8 cellular contexts compared by ENCODE assay signal in the genomic region with DNA sequence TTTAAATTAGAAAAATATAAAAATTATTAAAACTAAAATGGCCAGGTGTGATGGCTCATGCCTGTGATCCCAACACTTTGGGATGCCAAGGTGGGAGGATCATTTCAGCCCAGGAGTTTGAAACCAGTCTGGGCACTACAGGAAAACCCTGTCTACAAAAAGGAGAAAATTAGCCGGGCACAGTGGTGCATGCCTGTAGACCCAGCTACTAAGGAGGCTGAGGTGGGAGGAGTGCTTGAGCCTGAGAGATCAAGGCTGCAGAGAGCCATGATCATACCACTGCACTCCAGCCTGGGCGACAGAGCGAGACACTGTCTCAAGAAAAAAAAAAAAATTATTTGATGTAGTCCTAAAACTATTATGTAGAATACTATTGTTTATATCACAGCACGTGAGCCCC. TPM values are rescaled to one million over a fixed set of nuclear protein-coding genes. Genes with fewer than 3 reads are reported as not detected.
DNase-seq lines count a peak whose midpoint lies in the region; ATAC-seq, FAIRE-seq and TF ChIP-seq lines count a peak whose summit lies in the region.
"Not testable (repeated sequence)": the region's sequence is repeated elsewhere in the genome, so short reads cannot be mapped to it uniquely, and the experiment has no call there.
"Had no signal": no experiment of that assay in that cellular context is flagged by ENCODE, and none has a peak within 500 bp of the region (broad histone marks: within the 10 kb centered on the region; RNA-seq: fewer than 3 reads in every experiment).

No MANE protein-coding gene starts in this region.

- H3K9me2 ChIP-seq in Loucy (replicated peaks; ENCODE audit: low read depth, low read length), result not testable (repeated sequence)

- not testable (repeated sequence) for H3F3A ChIP-seq in Loucy (ENCODE audit: low read depth)

- not testable (repeated sequence) for H3K36me3 Mint-ChIP-seq in activated CD4-positive, alpha-beta T cell treated with anti-CD3 and anti-CD28 coated beads, Interleukin-2, amount 10 ng/mL, durations not matched to agents 7 days and 5 days (ENCODE audit: low read depth); osteocyte (ENCODE audit: unreplicated experiment)

- peak overlapping the region; percentile 15 for H3K4me2 ChIP-seq in Loucy (ENCODE audit: low read depth, low read length, poor library complexity, severe bottlenecking)
- H3K4me2 ChIP-seq in K562 (ENCODE audit: insufficient read depth, low read length), result not testable (repeated sequence)

- not testable (repeated sequence) for TF ChIP-seq CTCF in Loucy (conservative IDR thresholded peaks at IDR 0.05; ENCODE audit: low read length); K562 (IDR thresholded peaks at IDR 0.05 in 2 of 3, conservative IDR thresholded peaks at IDR 0.05 in 1 of 3; ENCODE audit: insufficient read depth in 2 of 3, low read depth in 1 of 3, low read length in 3 of 3); osteocyte (IDR thresholded peaks at IDR 0.05); vagina (IDR thresholded peaks at IDR 0.05)

- WGBS in K562 (ENCODE audit: insufficient coverage, low coverage, missing lambda C conversion rate), result 66% methylated on average over 4 of the region's 4 CpGs

- H3K4me3 ChIP-seq in Loucy (ENCODE audit: low read length, poor library complexity, severe bottlenecking); K562; vagina: not testable (repeated sequence)

- not testable (repeated sequence) for TF ChIP-seq RAD21 in K562 (CRISPR knock-in tag; conservative IDR thresholded peaks at IDR 0.05 in 1 of 2, IDR thresholded peaks at IDR 0.05 in 1 of 2)

- H3K27ac Mint-ChIP-seq in activated CD4-positive, alpha-beta T cell treated with anti-CD3 and anti-CD28 coated beads, Interleukin-2, amount 10 ng/mL, durations not matched to agents 7 days and 5 days; osteocyte (ENCODE audit: unreplicated experiment): not testable (repeated sequence)

- intact Hi-C loops in K562 (cut with micrococcal nuclease), result loop anchor here (5.0 kb wide), 2 partner anchors 92 to 167 kb away; partner anchors contain the start of gene NECAP2
- intact Hi-C loops in cardiac septum (cut with DNase I); vagina (cut with DNase I): not testable (repeated sequence)

- not testable (repeated sequence) for H2AFZ ChIP-seq in Loucy (ENCODE audit: low read length); K562 (ENCODE audit: low read depth, low read length)

- H3K9me3 Mint-ChIP-seq in activated CD4-positive, alpha-beta T cell treated with anti-CD3 and anti-CD28 coated beads, Interleukin-2, amount 10 ng/mL, durations not matched to agents 7 days and 5 days; osteocyte (ENCODE audit: unreplicated experiment): not testable (repeated sequence)

- CTCF ChIA-PET in activated CD4-positive, alpha-beta T cell treated with anti-CD3 and anti-CD28 coated beads, Interleukin-2, amount 10 ng/mL, durations not matched to agents 7 days and 5 days (lab: Charles Lee), result interaction anchor here (0.8 to 2.1 kb wide), 4 partner anchors 8 to 26 kb away, joined by 3 to 8 read pairs (median 6); no protein-coding TSS in a partner anchor
- CTCF ChIA-PET in K562 (lab: Yijun Ruan, JAX; ENCODE audit: low intra/inter-chr PET ratio), result not testable (repeated sequence)

- H3K4me1 Mint-ChIP-seq in activated CD4-positive, alpha-beta T cell treated with anti-CD3 and anti-CD28 coated beads, Interleukin-2, amount 10 ng/mL, durations not matched to agents 7 days and 5 days; osteocyte (ENCODE audit: unreplicated experiment): not testable (repeated sequence)

- not testable (repeated sequence) for BruUV-seq in K562 (replicated peaks; lab: Mats Ljungman, UMichigan)

- not testable (repeated sequence) for TF ChIP-seq POLR2A in K562 (conservative IDR thresholded peaks at IDR 0.05); vagina (IDR thresholded peaks at IDR 0.05)

- H3K36me3 ChIP-seq in Loucy (ENCODE audit: insufficient read depth, low read length), result peaks cover 30% of the 10 kb centered on the region; the same call in 1 of the 2 replicates
- peaks cover 25% of the 10 kb centered on the region; the same call in 1 of the 3 replicates for H3K36me3 ChIP-seq in K562 (ENCODE audit: control insufficient read depth, insufficient read depth, low read length)
- peaks cover 0 to 37% of the 10 kb centered on the region in 2 donors for H3K36me3 ChIP-seq in vagina

- H3K9me3 ChIP-seq in Loucy (ENCODE audit: insufficient read depth, low read depth, low read length); K562 (replicated peaks; ENCODE audit: control insufficient read depth, insufficient read depth, low read depth, low read length); vagina: not testable (repeated sequence)

- H3K27me3 Mint-ChIP-seq in activated CD4-positive, alpha-beta T cell treated with anti-CD3 and anti-CD28 coated beads, Interleukin-2, amount 10 ng/mL, durations not matched to agents 7 days and 5 days; osteocyte (ENCODE audit: unreplicated experiment): not testable (repeated sequence)

- not testable (repeated sequence) for H3K27me3 ChIP-seq in Loucy (ENCODE audit: insufficient read depth, low read length, poor library complexity, severe bottlenecking); K562 (ENCODE audit: control insufficient read depth in 2 of 2, insufficient read depth in 2 of 2, low read length in 2 of 2); vagina

- H3K9ac ChIP-seq in Loucy (ENCODE audit: low read depth, low read length, poor library complexity, severe bottlenecking); K562 (ENCODE audit: insufficient read depth in 1 of 2, low read depth in 2 of 2, low read length in 2 of 2): not testable (repeated sequence)

- FAIRE-seq in K562 (lab: Jason Lieb, UNC), result not testable (repeated sequence)

- not testable (repeated sequence) for ATAC-seq in K562, left lobe of liver

- peaks cover 21% of the 10 kb centered on the region for H4K20me1 ChIP-seq in Loucy (ENCODE audit: insufficient read depth, low read length, poor library complexity, severe bottlenecking)
- not testable (repeated sequence) for H4K20me1 ChIP-seq in K562 (replicated peaks; ENCODE audit: control insufficient read depth, insufficient read depth, low read length)

- H3K27ac ChIP-seq in K562 (ENCODE audit: extremely low read depth, low read depth, low read length); vagina: not testable (repeated sequence)

- not testable (repeated sequence) for TF ChIP-seq EP300 in K562 (IDR thresholded peaks at IDR 0.05; ENCODE audit: low read length)

- not testable (repeated sequence) for H3K4me3 Mint-ChIP-seq in activated CD4-positive, alpha-beta T cell treated with anti-CD3 and anti-CD28 coated beads, Interleukin-2, amount 10 ng/mL, durations not matched to agents 7 days and 5 days; osteocyte (ENCODE audit: unreplicated experiment)

- in situ Hi-C loops in K562 (cut with MboI), result loop anchor here (5.0 to 25.0 kb wide), 4 partner anchors 42 to 303 kb away; partner anchors contain the start of genes CROCC and RNU1-1

- DNase-seq in activated CD4-positive, alpha-beta T cell treated with anti-CD3 and anti-CD28 coated beads, Interleukin-2, amount 10 ng/mL, durations not matched to agents 7 days and 5 days, result peak; percentile 10
- not testable (repeated sequence) for DNase-seq in K562 (ENCODE audit: extremely low read depth in 1 of 4, low spot score in 3 of 4)
- DNase-seq in cardiac septum (ENCODE audit: low spot score) (peak; percentile 73), left lobe of liver (ENCODE audit: low spot score) (peak; percentile 50), osteocyte (ENCODE audit: extremely low spot score, unreplicated experiment) (peak; percentile 86), vagina (ENCODE audit: extremely low spot score in 2 of 2) (peak; percentile 85 to 96)

- not testable (repeated sequence) for H3K9me1 ChIP-seq in K562 (ENCODE audit: control insufficient read depth, insufficient read depth, low read length)

- POLR2A ChIA-PET in activated CD4-positive, alpha-beta T cell treated with anti-CD3 and anti-CD28 coated beads, Interleukin-2, amount 10 ng/mL, durations not matched to agents 7 days and 5 days (lab: Charles Lee), result not testable (repeated sequence)
- POLR2A ChIA-PET in K562 (lab: Yijun Ruan, JAX), result interaction anchor here (0.9 to 2.1 kb wide), 6 partner anchors 9 to 342 kb away, joined by 3 to 7 read pairs (median 4); no protein-coding TSS in a partner anchor

- H3K4me1 ChIP-seq in Loucy (ENCODE audit: insufficient read depth, low read length, poor library complexity, severe bottlenecking) (peaks cover 47% of the 10 kb centered on the region), K562 (replicated peaks in 1 of 2; ENCODE audit: control insufficient read depth in 2 of 2, insufficient read depth in 2 of 2, low read length in 2 of 2) (peaks cover 21 to 26% of the 10 kb centered on the region in 2 experiments), vagina (peaks cover 38% of the 10 kb centered on the region)

- peaks cover 22% of the 10 kb centered on the region for H3K79me2 ChIP-seq in Loucy (ENCODE audit: insufficient read depth, low read length)
- H3K79me2 ChIP-seq in K562 (ENCODE audit: control insufficient read depth, insufficient read depth, low read length), result not testable (repeated sequence)

RNA-seq across cellular contexts. Expression of gene NBPF1, which starts 3.6 kb away (rescaled TPM):
- total RNA-seq in activated CD4-positive, alpha-beta T cell treated with anti-CD3 and anti-CD28 coated beads, Interleukin-2, amount 10 ng/mL, durations not matched to agents 7 days and 5 days, result 1 to 10 TPM; 6.7 to 7.7 TPM
- total RNA-seq in K562 (2011; cell fraction: chromatin; rRNA removed; ENCODE audit: low replicate concordance), result 56.6 and 102 TPM in 2 replicates
- total RNA-seq in K562 (2011; cell fraction: nucleolus; rRNA removed), result 36.9 and 44.1 TPM in 2 replicates
- total RNA-seq in K562 (2011; cell fraction: nucleoplasm; rRNA removed), result 89.4 and 146 TPM in 2 replicates
- total RNA-seq in K562 (2014; rRNA removed), result 15.1 and 19.0 TPM in 2 replicates
- total RNA-seq in K562 (2014; rRNA removed; fragmentation: Illumina TruSeq; extraction: Trizol), result 20.3 and 21.2 TPM in 2 replicates
- total RNA-seq in K562 (2015; rRNA removed; fragmentation: Illumina TruSeq; extraction: Trizol), result 39.1 and 42.6 TPM in 2 replicates
- total RNA-seq in K562 (2021), result 31.4 and 33.6 TPM in 2 replicates
- 36.5 and 41.3 TPM in 2 replicates for polyA plus RNA-seq in K562 (2011; rRNA removed)
- 15.1 and 32.8 TPM in 2 replicates for polyA plus RNA-seq in K562 (2011; cell fraction: cytosol; rRNA removed)
- 56.8 and 69.1 TPM in 2 replicates for polyA plus RNA-seq in K562 (2011; cell fraction: nucleus; rRNA removed)
- 32.4 and 33.6 TPM in 2 replicates for polyA plus RNA-seq in K562 (2012)
- 27.6 and 35.0 TPM in 2 replicates for polyA plus RNA-seq in K562 (2014; fragmentation: Illumina TruSeq; extraction: Trizol)
- 1 to 10 TPM; 5.2 to 7.9 TPM for polyA plus RNA-seq in K562 (2014; fragmentation: Nextera tagmentation; extraction: Ambion mirVana)
- 24.1 and 30.7 TPM in 2 replicates for polyA plus RNA-seq in K562 (2014; rRNA removed)
- 28.5 and 39.5 TPM in 2 replicates for polyA minus RNA-seq in K562 (2011; rRNA and poly(A)+ RNA removed)
- 10.4 and 15.7 TPM in 2 replicates for polyA minus RNA-seq in K562 (2011; cell fraction: cytosol; rRNA and poly(A)+ RNA removed)
- 39.3 and 69.2 TPM in 2 replicates for polyA minus RNA-seq in K562 (2011; cell fraction: nucleus; rRNA and poly(A)+ RNA removed)
- 12.6 TPM for total RNA-seq in cardiac septum
- 23.0 TPM for total RNA-seq in left lobe of liver
- total RNA-seq in osteocyte, result 50.1 and 55.6 TPM in 2 replicates
- 45.9 TPM for total RNA-seq in vagina

RNA-seq across cellular contexts. Expression of gene RNU1-3, which starts 57.0 kb away (rescaled TPM):
- total RNA-seq in activated CD4-positive, alpha-beta T cell treated with anti-CD3 and anti-CD28 coated beads, Interleukin-2, amount 10 ng/mL, durations not matched to agents 7 days and 5 days, result 1,000 to 10,000 TPM; 2,316 to 2,477 TPM
- under 0.01 TPM in 2 replicates for total RNA-seq in K562 (2011; cell fraction: chromatin; rRNA removed; ENCODE audit: low replicate concordance)
- total RNA-seq in K562 (2011; cell fraction: nucleolus; rRNA removed), result under 0.01 and 21,200 TPM in 2 replicates
- under 0.01 and 24,158 TPM in 2 replicates for total RNA-seq in K562 (2011; cell fraction: nucleoplasm; rRNA removed)
- total RNA-seq in K562 (2014; rRNA removed) (under 0.01 TPM in 2 replicates), K562 (2014; rRNA removed; fragmentation: Illumina TruSeq; extraction: Trizol) (28,565 and 32,823 TPM in 2 replicates), K562 (2015; rRNA removed; fragmentation: Illumina TruSeq; extraction: Trizol) (20,456 and 27,045 TPM in 2 replicates), K562 (2021) (2,231 and 2,538 TPM in 2 replicates), cardiac septum (6,195 TPM), left lobe of liver (1,159 TPM), osteocyte (2,650 and 2,859 TPM in 2 replicates), vagina (19,908 TPM)
- polyA plus RNA-seq in K562 (2011; rRNA removed) (83.9 TPM in 1 of 2 replicates, not detected in the other), K562 (2014; fragmentation: Illumina TruSeq; extraction: Trizol) (not detected in 2 replicates), K562 (2014; fragmentation: Nextera tagmentation; extraction: Ambion mirVana) (1 to 10 TPM in 1 of 2 experiments, not detected in 1; 3.0 TPM), K562 (2014; rRNA removed) (not detected in 2 replicates)
- polyA plus RNA-seq in K562 (2011; cell fraction: cytosol; rRNA removed), result under 0.01 TPM in 1 of 2 replicates, not detected in the other
- polyA plus RNA-seq in K562 (2011; cell fraction: nucleus; rRNA removed), result under 0.01 and 1,424 TPM in 2 replicates
- 25.1 TPM in 1 of 2 replicates, not detected in the other for polyA plus RNA-seq in K562 (2012)
- 10,756 and 20,531 TPM in 2 replicates for polyA minus RNA-seq in K562 (2011; rRNA and poly(A)+ RNA removed)
- polyA minus RNA-seq in K562 (2011; cell fraction: cytosol; rRNA and poly(A)+ RNA removed), result 58,964 and 66,171 TPM in 2 replicates
- 66,769 and 85,880 TPM in 2 replicates for polyA minus RNA-seq in K562 (2011; cell fraction: nucleus; rRNA and poly(A)+ RNA removed)
- polyA plus RNA-seq: CD4-positive, alpha-beta memory T cell had no signal
